In genomic region chr1:248872752-248873408, GRCh38 we compare ENCODE assay signal across 8 cellular contexts. TPM values are rescaled to one million over a fixed set of nuclear protein-coding genes. Genes with fewer than 3 reads are reported as not detected.
DNase-seq lines count a peak whose midpoint lies in the region; ATAC-seq and TF ChIP-seq lines count a peak whose summit lies in the region.

No MANE protein-coding gene starts in this region.

- CTCF ChIA-PET in activated CD4-positive, alpha-beta memory T cell treated with anti-CD3 and anti-CD28 coated beads, Interleukin-2, amount 10 ng/mL, durations not matched to agents 7 days and 5 days (lab: Charles Lee), result interaction anchor here (0.9 to 1.8 kb wide), 6 partner anchors 8 to 47 kb away, joined by 3 to 15 read pairs (median 4); partner anchors contain the start of genes SH3BP5L, ZNF672 and ZNF692

- ATAC-seq in CD4-positive, CD25-positive, alpha-beta regulatory T cell (ENCODE audit: low read depth in 2 of 2), result peak in 1 of 2 donors; percentile 23
- ATAC-seq in HG03342 (IDR thresholded peaks at IDR 0.05; ENCODE audit: unreplicated experiment) (peak; percentile 35), mucosa of descending colon (peak; percentile 71)

- peaks cover 0 to 8% (median 0%) of the 10 kb centered on the region in 7 donors for H3K9me3 Mint-ChIP-seq in CD4-positive, CD25-positive, alpha-beta regulatory T cell
- H3K9me3 Mint-ChIP-seq in activated CD4-positive, alpha-beta memory T cell treated with anti-CD3 and anti-CD28 coated beads, Interleukin-2, amount 10 ng/mL, durations not matched to agents 7 days and 5 days, result no peaks in the 10 kb centered on the region

- H3K4me1 Mint-ChIP-seq in CD4-positive, CD25-positive, alpha-beta regulatory T cell, result peaks cover 9 to 38% (median 20%) of the 10 kb centered on the region in 4 donors
- H3K4me1 Mint-ChIP-seq in activated CD4-positive, alpha-beta memory T cell treated with anti-CD3 and anti-CD28 coated beads, Interleukin-2, amount 10 ng/mL, durations not matched to agents 7 days and 5 days, result peaks cover 22% of the 10 kb centered on the region

- peak overlapping the region; percentile 91 for H3K4me3 ChIP-seq in CD4-positive, CD25-positive, alpha-beta regulatory T cell (ENCODE audit: low read depth, low read length)
- H3K4me3 ChIP-seq in epithelial cell of proximal tubule (ENCODE audit: low read depth, low read length) (peak overlapping the region; percentile 68), mucosa of descending colon (peak overlapping the region; percentile 42), subcutaneous abdominal adipose tissue (ENCODE audit: low read depth in 1 of 5, low read length in 5 of 5) (peak overlapping the region; percentile 72 to 97 (median 91))

- no peaks in the 10 kb centered on the region for H3K27me3 ChIP-seq in CD4-positive, CD25-positive, alpha-beta regulatory T cell (ENCODE audit: control insufficient read depth, insufficient read depth, low read length)
- H3K27me3 ChIP-seq in subcutaneous abdominal adipose tissue (ENCODE audit: control insufficient read depth in 5 of 5, insufficient read depth in 4 of 5, low read length in 5 of 5), result peaks cover 0 to 9% (median 0%) of the 10 kb centered on the region in 5 donors

- DNase-seq in CD4-positive, CD25-positive, alpha-beta regulatory T cell, result peak; percentile 27 to 49 (median 39)
- peak; percentile 56 to 70 for DNase-seq in NCI-H446 (lab: John Stamatoyannopoulos, UW)
- DNase-seq in activated CD4-positive, alpha-beta memory T cell treated with anti-CD3 and anti-CD28 coated beads, Interleukin-2, amount 10 ng/mL, durations not matched to agents 7 days and 5 days, result peak; percentile 50
- peak; percentile 35 for DNase-seq in epithelial cell of proximal tubule (ENCODE audit: low read depth)
- DNase-seq in mucosa of descending colon, result peak; percentile 66 to 79 (median 76)

- H3K36me3 Mint-ChIP-seq in CD4-positive, CD25-positive, alpha-beta regulatory T cell, result peaks cover 7% of the 10 kb centered on the region
- H3K36me3 Mint-ChIP-seq in activated CD4-positive, alpha-beta memory T cell treated with anti-CD3 and anti-CD28 coated beads, Interleukin-2, amount 10 ng/mL, durations not matched to agents 7 days and 5 days (ENCODE audit: low read depth), result peaks cover 13% of the 10 kb centered on the region

- peak overlapping the region; percentile 76 to 100 (median 86) for H3K9ac ChIP-seq in subcutaneous abdominal adipose tissue (ENCODE audit: low read length in 5 of 5)

- no peaks in the 10 kb centered on the region for H3K9me3 ChIP-seq in CD4-positive, CD25-positive, alpha-beta regulatory T cell (ENCODE audit: control insufficient read depth in 2 of 2, low read length in 2 of 2)
- no peaks in the 10 kb centered on the region for H3K9me3 ChIP-seq in mucosa of descending colon
- peaks cover 0 to 6% (median 0%) of the 10 kb centered on the region in 5 donors for H3K9me3 ChIP-seq in subcutaneous abdominal adipose tissue (ENCODE audit: control insufficient read depth in 5 of 5, low read length in 5 of 5)

- intact Hi-C loops in mucosa of descending colon (cut with DNase I, micrococcal nuclease), result no loop called here

- peaks cover 17% of the 10 kb centered on the region for H3K4me1 ChIP-seq in CD4-positive, CD25-positive, alpha-beta regulatory T cell (ENCODE audit: control insufficient read depth, insufficient read depth, low read length, poor library complexity, severe bottlenecking)
- H3K4me1 ChIP-seq in mucosa of descending colon (ENCODE audit: low read depth) (peaks cover 5% of the 10 kb centered on the region), subcutaneous abdominal adipose tissue (ENCODE audit: control insufficient read depth in 5 of 5, insufficient read depth in 5 of 5, low read length in 5 of 5) (peaks cover 7 to 12% (median 10%) of the 10 kb centered on the region in 5 donors)

- TF ChIP-seq CTCF in epithelial cell of proximal tubule (conservative IDR thresholded peaks at IDR 0.05; ENCODE audit: low read depth, low read length), result no peak
- TF ChIP-seq CTCF in mucosa of descending colon (IDR thresholded peaks at IDR 0.05), result no peak

- no peaks in the 10 kb centered on the region for H3K36me3 ChIP-seq in CD4-positive, CD25-positive, alpha-beta regulatory T cell (ENCODE audit: control insufficient read depth, insufficient read depth, low read length)
- H3K36me3 ChIP-seq in mucosa of descending colon (ENCODE audit: low read depth), result no peaks in the 10 kb centered on the region
- peaks cover 0 to 3% (median 0%) of the 10 kb centered on the region in 5 donors for H3K36me3 ChIP-seq in subcutaneous abdominal adipose tissue (ENCODE audit: control insufficient read depth in 5 of 5, insufficient read depth in 5 of 5, low read length in 5 of 5)

- H3K4me3 Mint-ChIP-seq in CD4-positive, CD25-positive, alpha-beta regulatory T cell, result peak overlapping the region; percentile 91 to 98 (median 97)
- H3K4me3 Mint-ChIP-seq in activated CD4-positive, alpha-beta memory T cell treated with anti-CD3 and anti-CD28 coated beads, Interleukin-2, amount 10 ng/mL, durations not matched to agents 7 days and 5 days, result peak overlapping the region; percentile 81

- H3K27ac Mint-ChIP-seq in CD4-positive, CD25-positive, alpha-beta regulatory T cell, result peak overlapping the region; percentile 97 to 100 (median 98)
- H3K27ac Mint-ChIP-seq in activated CD4-positive, alpha-beta memory T cell treated with anti-CD3 and anti-CD28 coated beads, Interleukin-2, amount 10 ng/mL, durations not matched to agents 7 days and 5 days, result peak overlapping the region; percentile 84

- peak overlapping the region; percentile 87 for H3K27ac ChIP-seq in CD4-positive, CD25-positive, alpha-beta regulatory T cell (ENCODE audit: insufficient read depth, low read length, poor library complexity, severe bottlenecking)
- peak overlapping the region; percentile 90 for H3K27ac ChIP-seq in subcutaneous abdominal adipose tissue (ENCODE audit: low read depth, low read length)

- TF ChIP-seq POLR2A in GM19099 (IDR thresholded peaks at IDR 0.05; ENCODE audit: extremely low read depth, insufficient read length, low read depth), result peak; percentile 35

- peaks cover 23% of the 10 kb centered on the region for H3K27me3 Mint-ChIP-seq in CD4-positive, CD25-positive, alpha-beta regulatory T cell
- H3K27me3 Mint-ChIP-seq in activated CD4-positive, alpha-beta memory T cell treated with anti-CD3 and anti-CD28 coated beads, Interleukin-2, amount 10 ng/mL, durations not matched to agents 7 days and 5 days, result peaks cover 1% of the 10 kb centered on the region

- POLR2A ChIA-PET in activated CD4-positive, alpha-beta memory T cell treated with anti-CD3 and anti-CD28 coated beads, Interleukin-2, amount 10 ng/mL, durations not matched to agents 7 days and 5 days (lab: Charles Lee), result interaction anchor here (0.9 to 4.2 kb wide), 5 partner anchors 10 to 47 kb away, joined by 3 to 37 read pairs (median 10); partner anchors contain the start of genes PGBD2, SH3BP5L, ZNF672 and ZNF692

RNA-seq across cellular contexts. Expression of gene ZNF692, which starts 14.0 kb away (rescaled TPM):
- 50.6 TPM for total RNA-seq in CD4-positive, CD25-positive, alpha-beta regulatory T cell
- polyA plus RNA-seq in CD4-positive, CD25-positive, alpha-beta regulatory T cell, result 1 to 10 TPM; 6.0 to 9.8 (median 7.2) TPM
- 10 to 100 TPM; 45.9 to 49.8 TPM for total RNA-seq in activated CD4-positive, alpha-beta memory T cell treated with anti-CD3 and anti-CD28 coated beads, Interleukin-2, amount 10 ng/mL, durations not matched to agents 7 days and 5 days
- total RNA-seq in epithelial cell of proximal tubule (24.0 and 35.7 TPM in 2 replicates), mucosa of descending colon (10 to 100 TPM; 26.7 to 51.7 (median 43.6) TPM)

RNA-seq across cellular contexts. Expression of gene PGBD2, which starts 33.2 kb away (rescaled TPM):
- total RNA-seq in CD4-positive, CD25-positive, alpha-beta regulatory T cell, result 3.2 TPM
- polyA plus RNA-seq in CD4-positive, CD25-positive, alpha-beta regulatory T cell, result 10 to 100 TPM in 1 of 4 donors, 1 to 10 TPM in 3; 7.2 to 10.8 (median 8.3) TPM
- 1 to 10 TPM; 6.3 to 6.4 TPM for total RNA-seq in activated CD4-positive, alpha-beta memory T cell treated with anti-CD3 and anti-CD28 coated beads, Interleukin-2, amount 10 ng/mL, durations not matched to agents 7 days and 5 days
- total RNA-seq in epithelial cell of proximal tubule (2.3 and 2.7 TPM in 2 replicates), mucosa of descending colon (10 to 100 TPM in 2 of 3 donors, 1 to 10 TPM in 1; 6.6 to 11.7 (median 10.9) TPM)

RNA-seq across cellular contexts. Expression of gene ZNF672, which starts 34.9 kb away (rescaled TPM):
- 39.1 TPM for total RNA-seq in CD4-positive, CD25-positive, alpha-beta regulatory T cell
- 10 to 100 TPM; 24.8 to 33.3 (median 27.5) TPM for polyA plus RNA-seq in CD4-positive, CD25-positive, alpha-beta regulatory T cell
- total RNA-seq in activated CD4-positive, alpha-beta memory T cell treated with anti-CD3 and anti-CD28 coated beads, Interleukin-2, amount 10 ng/mL, durations not matched to agents 7 days and 5 days, result 10 to 100 TPM; 54.1 to 60.1 TPM
- total RNA-seq in epithelial cell of proximal tubule (26.1 and 32.6 TPM in 2 replicates), mucosa of descending colon (10 to 100 TPM; 29.6 to 38.8 (median 38.3) TPM)

RNA-seq across cellular contexts. Expression of gene SH3BP5L, which starts 47.2 kb away (rescaled TPM):
- total RNA-seq in CD4-positive, CD25-positive, alpha-beta regulatory T cell, result 18.3 TPM
- polyA plus RNA-seq in CD4-positive, CD25-positive, alpha-beta regulatory T cell, result 1 to 10 TPM; 2.2 to 6.5 (median 4.5) TPM
- 10 to 100 TPM; 31.4 to 32.0 TPM for total RNA-seq in activated CD4-positive, alpha-beta memory T cell treated with anti-CD3 and anti-CD28 coated beads, Interleukin-2, amount 10 ng/mL, durations not matched to agents 7 days and 5 days
- total RNA-seq in epithelial cell of proximal tubule (23.5 and 25.6 TPM in 2 replicates), mucosa of descending colon (10 to 100 TPM; 27.2 to 31.0 (median 29.3) TPM)
